ENCODE assay signal across 22 cellular contexts in the genomic region with DNA sequence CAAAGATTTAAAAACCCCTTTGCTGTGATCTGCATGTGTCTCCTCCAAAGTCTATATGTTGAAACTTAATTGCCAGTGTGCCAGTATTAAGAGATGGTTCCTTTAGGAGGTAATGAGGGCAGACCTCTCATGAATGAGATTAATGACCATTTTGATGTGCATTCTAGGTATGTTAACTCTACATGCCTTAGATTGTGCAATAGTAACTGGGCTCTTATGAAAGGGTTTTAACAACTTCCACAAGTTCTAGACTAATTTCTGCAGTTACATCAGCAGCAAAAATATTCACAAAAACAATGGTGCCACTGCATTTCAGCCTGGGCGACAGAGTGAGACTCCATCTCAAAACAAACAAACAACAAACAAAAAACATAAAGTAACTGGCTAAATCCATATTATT. TPM values are rescaled to one million over a fixed set of nuclear protein-coding genes. Genes with fewer than 3 reads are reported as not detected.
"Had no signal": no experiment of that assay in that cellular context is flagged by ENCODE, and none has a peak within 500 bp of the region (broad histone marks: within the 10 kb centered on the region; RNA-seq: fewer than 3 reads in every experiment).

No MANE protein-coding gene starts in this region.

- H3K9me3 ChIP-seq: esophagus muscularis mucosa had no signal

- H3K27ac ChIP-seq: brain microvascular endothelial cell, esophagus muscularis mucosa, WERI-Rb-1 had no signal

- H3K36me3 ChIP-seq: brain microvascular endothelial cell, esophagus muscularis mucosa, WERI-Rb-1 had no signal

- H3K4me3 ChIP-seq: esophagus muscularis mucosa, smooth muscle cell had no signal

- H3K27me3 ChIP-seq: brain microvascular endothelial cell, esophagus muscularis mucosa had no signal

- DNase-seq: activated CD4-positive, alpha-beta memory T cell treated with anti-CD3 and anti-CD28 coated beads for 36 hours; activated CD4-positive, alpha-beta T cell treated with anti-CD3 and anti-CD28 coated beads for 36 hours; activated effector memory CD4-positive, alpha-beta T cell treated with anti-CD3 and anti-CD28 coated beads, Interleukin-2, amount 50 U/mL, for 16 hours; activated T-cell treated with anti-CD3 and anti-CD28 coated beads, Interleukin-2, amount 50 U/mL, for 24 hours; amniotic stem cell; brain microvascular endothelial cell; cortex of kidney; effector CD4-positive, alpha-beta T cell; head of caudate nucleus; immature natural killer cell; mesendoderm; nucleus accumbens; right cardiac atrium; stimulated activated CD4-positive, alpha-beta T cell treated with anti-CD3 and anti-CD28 coated beads, Interleukin-4, amount 100 ng/mL, for 4 hours; stimulated activated CD8-positive, alpha-beta memory T cell treated with anti-CD3 and anti-CD28 coated beads, Interleukin-4, amount 100 ng/mL, for 48 hours; stimulated activated naive CD8-positive, alpha-beta T cell treated with anti-CD3 and anti-CD28 coated beads, Interleukin-15, Interleukin-2, amounts not matched to agents 100 U/mL and 50 U/mL, for 24 hours; T-helper 17 cell; WERI-Rb-1 had no signal

- H3K4me1 ChIP-seq: esophagus muscularis mucosa had no signal

- H3K4me2 ChIP-seq: smooth muscle cell had no signal

RNA-seq across cellular contexts. Expression of a gene that starts 3.8 kb away (rescaled TPM):
- total RNA-seq: activated CD4-positive, alpha-beta memory T cell treated with anti-CD3 and anti-CD28 coated beads for 36 hours; activated CD4-positive, alpha-beta T cell treated with anti-CD3 and anti-CD28 coated beads for 36 hours had no signal
- polyA plus RNA-seq: immature natural killer cell, right cardiac atrium had no signal

RNA-seq across cellular contexts. Expression of a gene that starts 20.0 kb away (rescaled TPM):
- total RNA-seq: activated CD4-positive, alpha-beta memory T cell treated with anti-CD3 and anti-CD28 coated beads for 36 hours; activated CD4-positive, alpha-beta T cell treated with anti-CD3 and anti-CD28 coated beads for 36 hours; esophagus muscularis mucosa; lower leg skin; natural killer cell treated with Interleukin-12 subunit alpha and Interleukin-12 subunit beta and Interleukin-15 and Interleukin-18, amount 100 ng/mL, for 72 hours; right cardiac atrium had no signal
- polyA plus RNA-seq: immature natural killer cell, right cardiac atrium, smooth muscle cell had no signal

RNA-seq across cellular contexts. Expression of a gene that starts 22.9 kb away (rescaled TPM):
- total RNA-seq: activated CD4-positive, alpha-beta memory T cell treated with anti-CD3 and anti-CD28 coated beads for 36 hours; activated CD4-positive, alpha-beta T cell treated with anti-CD3 and anti-CD28 coated beads for 36 hours; esophagus muscularis mucosa; lower leg skin; natural killer cell treated with Interleukin-12 subunit alpha and Interleukin-12 subunit beta and Interleukin-15 and Interleukin-18, amount 100 ng/mL, for 72 hours; right cardiac atrium; T-helper 17 cell had no signal
- polyA plus RNA-seq: immature natural killer cell, right cardiac atrium, smooth muscle cell had no signal

RNA-seq across cellular contexts. Expression of a gene that starts 27.6 kb away (rescaled TPM):
- total RNA-seq: activated CD4-positive, alpha-beta memory T cell treated with anti-CD3 and anti-CD28 coated beads for 36 hours; activated CD4-positive, alpha-beta T cell treated with anti-CD3 and anti-CD28 coated beads for 36 hours; esophagus muscularis mucosa; lower leg skin; natural killer cell treated with Interleukin-12 subunit alpha and Interleukin-12 subunit beta and Interleukin-15 and Interleukin-18, amount 100 ng/mL, for 72 hours; right cardiac atrium; smooth muscle cell; T-helper 17 cell had no signal
- polyA plus RNA-seq: immature natural killer cell, smooth muscle cell had no signal
